21 cellular contexts compared by ENCODE assay signal in the genomic region with DNA sequence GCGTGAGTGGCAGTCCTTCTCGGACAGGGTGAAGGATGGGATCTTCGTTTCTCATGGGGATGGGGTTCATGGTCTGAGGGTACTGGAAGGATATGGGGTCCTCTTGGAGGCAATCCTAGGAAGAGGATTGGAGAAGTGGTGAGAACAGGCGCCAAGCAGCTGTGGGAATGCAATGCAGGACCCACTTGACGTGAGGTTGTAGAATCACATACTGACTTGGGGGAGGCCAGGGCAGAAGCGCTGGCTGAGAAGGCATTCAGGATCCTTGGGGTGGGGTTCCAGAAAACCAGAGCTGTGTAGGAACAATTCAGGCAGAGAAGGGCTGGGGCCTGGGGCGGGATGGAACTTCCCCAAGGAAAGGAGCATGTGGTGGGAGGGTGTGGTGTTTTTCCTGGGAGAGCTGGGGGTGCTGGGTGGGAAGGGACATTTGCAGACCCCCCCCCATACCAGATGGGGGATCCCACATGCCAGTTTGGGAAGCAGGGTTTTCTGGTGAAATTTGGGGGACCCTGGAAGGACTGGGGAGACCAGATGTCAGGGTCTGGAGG. TPM values are rescaled to one million over a fixed set of nuclear protein-coding genes. Genes with fewer than 3 reads are reported as not detected.
DNase-seq lines count a peak whose midpoint lies in the region; ATAC-seq and TF ChIP-seq lines count a peak whose summit lies in the region.
"Had no signal": no experiment of that assay in that cellular context is flagged by ENCODE, and none has a peak within 500 bp of the region (broad histone marks: within the 10 kb centered on the region; RNA-seq: fewer than 3 reads in every experiment).

No MANE protein-coding gene starts in this region.

- ATAC-seq in HG03442 (IDR thresholded peaks at IDR 0.05; ENCODE audit: unreplicated experiment), result no peak

- no peaks in the 10 kb centered on the region for H3K27me3 ChIP-seq in BLaER1 treated with 17β-estradiol and CSF1 and Interleukin-3, amounts not matched to agents 10 nM and 100 nM
- H3K27me3 ChIP-seq in osteoblast (ENCODE audit: insufficient read depth, low read length), result peaks cover 28% of the 10 kb centered on the region
- H3K27me3 ChIP-seq: Peyer's patch had no signal

- peak overlapping the region; percentile 29 to 96 (median 93); a peak in 21 of 22 replicates for H3K4me2 ChIP-seq in BLaER1 treated with 17β-estradiol and CSF1 and Interleukin-3, amounts not matched to agents 10 nM and 100 nM
- no peak overlapping the region for H3K4me2 ChIP-seq in osteoblast (ENCODE audit: insufficient read depth, low read length)

- intact Hi-C loops in activated T-helper 2 cell treated with anti-CD3 and anti-CD28 coated beads, Interferon-gamma antibody, Interleukin-2, Interleukin-4, amounts not matched to agents 10 μg/mL and 5 μg/mL and 100 μg/mL, durations not matched to agents 14 hours and 24 hours and 36 hours (cut with micrococcal nuclease), result no loop called here

- DNase-seq in chondrocyte (ENCODE audit: low spot score) (peak; percentile 26), osteoblast (ENCODE audit: insufficient read length, low spot score, missing footprints) (peak; percentile 65), caudate nucleus (lab: John Stamatoyannopoulos, UW) (no peak)
- DNase-seq in activated T-helper 2 cell treated with anti-CD3 and anti-CD28 coated beads, Interferon-gamma antibody, Interleukin-2, Interleukin-4, amounts not matched to agents 10 μg/mL and 5 μg/mL and 100 μg/mL, durations not matched to agents 14 hours and 24 hours and 36 hours (ENCODE audit: low spot score), result no peak
- DNase-seq: AML-193, EL, Karpas-422, MV-4-11, NCI-H1105 treated with DMSO at 0.1 percent for 48 hours, NCI-H2029 treated with DMSO at 0.1 percent for 48 hours, NCI-H2171, NCI-H524 treated with DMSO at 0.1 percent for 48 hours, NCI-H82, SJCRH30 had no signal

- H3K4me3 ChIP-seq in BLaER1 treated with 17β-estradiol and CSF1 and Interleukin-3, amounts not matched to agents 10 nM and 100 nM, result no peak overlapping the region
- no peak overlapping the region for H3K4me3 ChIP-seq in osteoblast (ENCODE audit: insufficient read depth, low read length)
- H3K4me3 ChIP-seq: Peyer's patch, SJCRH30 had no signal

- H3K36me3 Mint-ChIP-seq in chondrocyte (ENCODE audit: low read depth), result no peaks in the 10 kb centered on the region
- H3K36me3 Mint-ChIP-seq in activated T-helper 2 cell treated with anti-CD3 and anti-CD28 coated beads, Interferon-gamma antibody, Interleukin-2, Interleukin-4, amounts not matched to agents 10 μg/mL and 5 μg/mL and 100 μg/mL, durations not matched to agents 14 hours and 24 hours and 36 hours (ENCODE audit: low read depth), result no peaks in the 10 kb centered on the region

- H3K9me3 ChIP-seq in BLaER1 treated with 17β-estradiol and CSF1 and Interleukin-3, amounts not matched to agents 10 nM and 100 nM (replicated peaks in 1 of 11), result peaks cover 8 to 16% (median 12%) of the 10 kb centered on the region in 11 experiments; a peak in 20 of 22 replicates
- no peaks in the 10 kb centered on the region for H3K9me3 ChIP-seq in osteoblast (ENCODE audit: low read depth, low read length)
- H3K9me3 ChIP-seq: Peyer's patch, SJCRH30 had no signal

- H4K20me1 ChIP-seq in BLaER1 treated with 17β-estradiol and CSF1 and Interleukin-3, amounts not matched to agents 10 nM and 100 nM, result no peaks in the 10 kb centered on the region
- H4K20me1 ChIP-seq in osteoblast (ENCODE audit: insufficient read depth, low read length), result no peaks in the 10 kb centered on the region

- H3K36me3 ChIP-seq in BLaER1 treated with 17β-estradiol and CSF1 and Interleukin-3, amounts not matched to agents 10 nM and 100 nM, result no peaks in the 10 kb centered on the region
- no peaks in the 10 kb centered on the region for H3K36me3 ChIP-seq in osteoblast (ENCODE audit: insufficient read depth, low read length)
- H3K36me3 ChIP-seq: Peyer's patch, SJCRH30 had no signal

- no peak overlapping the region for H2AFZ ChIP-seq in osteoblast (ENCODE audit: low read length)

- no peaks in the 10 kb centered on the region for H3K79me2 ChIP-seq in osteoblast (ENCODE audit: insufficient read depth, low read length)

- no peak overlapping the region for H3K9ac ChIP-seq in BLaER1 treated with 17β-estradiol and CSF1 and Interleukin-3, amounts not matched to agents 10 nM and 100 nM

- no peak overlapping the region for H3K27ac Mint-ChIP-seq in chondrocyte (ENCODE audit: unreplicated experiment)
- H3K27ac Mint-ChIP-seq in activated T-helper 2 cell treated with anti-CD3 and anti-CD28 coated beads, Interferon-gamma antibody, Interleukin-2, Interleukin-4, amounts not matched to agents 10 μg/mL and 5 μg/mL and 100 μg/mL, durations not matched to agents 14 hours and 24 hours and 36 hours, result no peak overlapping the region

- H3K27me3 Mint-ChIP-seq in chondrocyte (ENCODE audit: low read depth), result peaks cover 63% of the 10 kb centered on the region
- H3K27me3 Mint-ChIP-seq in activated T-helper 2 cell treated with anti-CD3 and anti-CD28 coated beads, Interferon-gamma antibody, Interleukin-2, Interleukin-4, amounts not matched to agents 10 μg/mL and 5 μg/mL and 100 μg/mL, durations not matched to agents 14 hours and 24 hours and 36 hours (ENCODE audit: low read depth), result peaks cover 34% of the 10 kb centered on the region

- TF ChIP-seq CTCF in chondrocyte (IDR thresholded peaks at IDR 0.05) (no peak), osteoblast (IDR thresholded peaks at IDR 0.05; ENCODE audit: extremely low read depth, low read depth, low read length) (no peak)

- peaks cover 13% of the 10 kb centered on the region for H3K4me1 Mint-ChIP-seq in chondrocyte (ENCODE audit: low read depth)
- peaks cover 19% of the 10 kb centered on the region for H3K4me1 Mint-ChIP-seq in activated T-helper 2 cell treated with anti-CD3 and anti-CD28 coated beads, Interferon-gamma antibody, Interleukin-2, Interleukin-4, amounts not matched to agents 10 μg/mL and 5 μg/mL and 100 μg/mL, durations not matched to agents 14 hours and 24 hours and 36 hours (ENCODE audit: low read depth)

- H3K4me1 ChIP-seq in BLaER1 treated with 17β-estradiol and CSF1 and Interleukin-3, amounts not matched to agents 10 nM and 100 nM, result peaks cover 52 to 69% (median 65%) of the 10 kb centered on the region in 10 experiments
- H3K4me1 ChIP-seq in osteoblast (ENCODE audit: insufficient read depth, low read length), result no peaks in the 10 kb centered on the region

- H3K27ac ChIP-seq in BLaER1 treated with 17β-estradiol and CSF1 and Interleukin-3, amounts not matched to agents 10 nM and 100 nM, result no peak overlapping the region
- no peak overlapping the region for H3K27ac ChIP-seq in osteoblast (ENCODE audit: low read depth, low read length)
- no peak overlapping the region for H3K27ac ChIP-seq in caudate nucleus (ENCODE audit: low read depth, low read length)
- H3K27ac ChIP-seq: SJCRH30 had no signal

- no peaks in the 10 kb centered on the region for H3K9me3 Mint-ChIP-seq in chondrocyte (ENCODE audit: low read depth)
- no peaks in the 10 kb centered on the region for H3K9me3 Mint-ChIP-seq in activated T-helper 2 cell treated with anti-CD3 and anti-CD28 coated beads, Interferon-gamma antibody, Interleukin-2, Interleukin-4, amounts not matched to agents 10 μg/mL and 5 μg/mL and 100 μg/mL, durations not matched to agents 14 hours and 24 hours and 36 hours
- H3K9me3 Mint-ChIP-seq: IgD-negative memory B cell had no signal

- H3K4me3 Mint-ChIP-seq in chondrocyte (ENCODE audit: unreplicated experiment), result no peak overlapping the region
- H3K4me3 Mint-ChIP-seq in activated T-helper 2 cell treated with anti-CD3 and anti-CD28 coated beads, Interferon-gamma antibody, Interleukin-2, Interleukin-4, amounts not matched to agents 10 μg/mL and 5 μg/mL and 100 μg/mL, durations not matched to agents 14 hours and 24 hours and 36 hours (ENCODE audit: low read depth), result no peak overlapping the region

RNA-seq across cellular contexts. Expression of gene KLK1, which starts 0.9 kb away (rescaled TPM):
- total RNA-seq in chondrocyte, result not detected in 3 replicates
- not detected in 2 replicates for total RNA-seq in osteoblast
- total RNA-seq in activated T-helper 2 cell treated with anti-CD3 and anti-CD28 coated beads, Interferon-gamma antibody, Interleukin-2, Interleukin-4, amounts not matched to agents 10 μg/mL and 5 μg/mL and 100 μg/mL, durations not matched to agents 14 hours and 24 hours and 36 hours, result 3.0 and 3.5 TPM in 2 replicates
- total RNA-seq: A172, M059J had no signal

RNA-seq across cellular contexts. Expression of gene KLK15, which starts 10.6 kb away (rescaled TPM):
- not detected in 3 replicates for total RNA-seq in chondrocyte
- total RNA-seq in osteoblast, result not detected in 2 replicates
- total RNA-seq in activated T-helper 2 cell treated with anti-CD3 and anti-CD28 coated beads, Interferon-gamma antibody, Interleukin-2, Interleukin-4, amounts not matched to agents 10 μg/mL and 5 μg/mL and 100 μg/mL, durations not matched to agents 14 hours and 24 hours and 36 hours, result not detected in 2 replicates
- total RNA-seq: A172, M059J, OCI-LY7, Peyer's patch, SJCRH30 had no signal

RNA-seq across cellular contexts. Expression of gene KLK3, which starts 32.0 kb away (rescaled TPM):
- total RNA-seq in chondrocyte, result not detected in 3 replicates
- total RNA-seq in osteoblast, result not detected in 2 replicates
- not detected in 2 replicates for total RNA-seq in activated T-helper 2 cell treated with anti-CD3 and anti-CD28 coated beads, Interferon-gamma antibody, Interleukin-2, Interleukin-4, amounts not matched to agents 10 μg/mL and 5 μg/mL and 100 μg/mL, durations not matched to agents 14 hours and 24 hours and 36 hours
- total RNA-seq: A172, M059J, OCI-LY7, SJCRH30 had no signal

RNA-seq across cellular contexts. Expression of gene ACP4, which starts 32.5 kb away (rescaled TPM):
- total RNA-seq in chondrocyte, result not detected in 3 replicates
- not detected in 2 replicates for total RNA-seq in osteoblast
- not detected in 2 replicates for total RNA-seq in activated T-helper 2 cell treated with anti-CD3 and anti-CD28 coated beads, Interferon-gamma antibody, Interleukin-2, Interleukin-4, amounts not matched to agents 10 μg/mL and 5 μg/mL and 100 μg/mL, durations not matched to agents 14 hours and 24 hours and 36 hours
- total RNA-seq: A172, M059J, OCI-LY7, Peyer's patch, SJCRH30 had no signal

RNA-seq across cellular contexts. Expression of gene KLK2, which starts 50.5 kb away (rescaled TPM):
- total RNA-seq in chondrocyte, result not detected in 3 replicates
- not detected in 2 replicates for total RNA-seq in osteoblast
- total RNA-seq in activated T-helper 2 cell treated with anti-CD3 and anti-CD28 coated beads, Interferon-gamma antibody, Interleukin-2, Interleukin-4, amounts not matched to agents 10 μg/mL and 5 μg/mL and 100 μg/mL, durations not matched to agents 14 hours and 24 hours and 36 hours, result 0.44 TPM in 1 of 2 replicates, not detected in the other
- total RNA-seq: A172, M059J, OCI-LY7, Peyer's patch, SJCRH30 had no signal

Comparison
In these comparisons a context has a peak if more than half of its experiments do, and no peak if none do; other contexts are left out.
1. DNase-seq: peak in chondrocyte (single experiment) and osteoblast (single experiment); none in activated T-helper 2 cell treated with anti-CD3 and anti-CD28 coated beads, Interferon-gamma antibody, Interleukin-2, Interleukin-4, amounts not matched to agents 10 μg/mL and 5 μg/mL and 100 μg/mL, durations not matched to agents 14 hours and 24 hours and 36 hours (single experiment) and caudate nucleus (0 of 61).